14 cellular contexts compared by ENCODE assay signal in genomic region chr2:4973973-4974372, GRCh38.
"Had no signal": no experiment of that assay in that cellular context is flagged by ENCODE, and none has a peak within 500 bp of the region (broad histone marks: within the 10 kb centered on the region; RNA-seq: fewer than 3 reads in every experiment).

No MANE protein-coding gene starts in this region.

- H3K4me3 Mint-ChIP-seq: activated CD4-positive, alpha-beta memory T cell treated with anti-CD3 and anti-CD28 coated beads, Interleukin-2, amount 10 ng/mL, durations not matched to agents 7 days and 5 days; activated T-cell treated with anti-CD3 and anti-CD28 coated beads, Interleukin-2, amount 50 U/mL, for 72 hours; mesothelial cell of epicardium; stimulated activated naive B cell treated with anti-CD40 and anti-IgM and Interleukin-4, amounts not matched to agents 10 μg/mL and 1 μg/mL and 100 μg/mL, for 72 hours had no signal

- DNase-seq: activated CD4-positive, alpha-beta memory T cell treated with anti-CD3 and anti-CD28 coated beads, Interleukin-2, amount 10 ng/mL, durations not matched to agents 7 days and 5 days; activated CD4-positive, CD25-positive, alpha-beta regulatory T cell treated with anti-CD3 and anti-CD28 coated beads, Interleukin-2, amount 50 U/mL, for 72 hours; activated naive CD4-positive, alpha-beta T cell treated with Interleukin-2 at 50 U/mL for 16 hours; activated T-cell treated with anti-CD3 and anti-CD28 coated beads, Interleukin-2, amount 50 U/mL, for 72 hours; caudate nucleus; colonic mucosa; kidney; posterior cingulate gyrus; small intestine; stimulated activated naive B cell treated with anti-CD40 and anti-IgM and Interleukin-4, amounts not matched to agents 10 μg/mL and 1 μg/mL and 100 μg/mL, for 72 hours; SW 1271; trophoblast cell had no signal

- H3K36me3 Mint-ChIP-seq: mesothelial cell of epicardium; stimulated activated naive B cell treated with anti-CD40 and anti-IgM and Interleukin-4, amounts not matched to agents 10 μg/mL and 1 μg/mL and 100 μg/mL, for 72 hours had no signal

- H3K9me3 ChIP-seq: colonic mucosa, neutrophil had no signal

- ATAC-seq: activated T-cell treated with anti-CD3 and anti-CD28 coated beads, Interleukin-2, amount 50 U/mL, for 72 hours; stimulated activated naive B cell treated with anti-CD40 and anti-IgM and Interleukin-4, amounts not matched to agents 10 μg/mL and 1 μg/mL and 100 μg/mL, for 72 hours had no signal

- H3K27ac Mint-ChIP-seq: activated CD4-positive, alpha-beta memory T cell treated with anti-CD3 and anti-CD28 coated beads, Interleukin-2, amount 10 ng/mL, durations not matched to agents 7 days and 5 days; activated T-cell treated with anti-CD3 and anti-CD28 coated beads, Interleukin-2, amount 50 U/mL, for 72 hours; mesothelial cell of epicardium; stimulated activated naive B cell treated with anti-CD40 and anti-IgM and Interleukin-4, amounts not matched to agents 10 μg/mL and 1 μg/mL and 100 μg/mL, for 72 hours had no signal

- H3K36me3 ChIP-seq: colonic mucosa, neutrophil had no signal

- H3K27me3 Mint-ChIP-seq: activated CD4-positive, alpha-beta memory T cell treated with anti-CD3 and anti-CD28 coated beads, Interleukin-2, amount 10 ng/mL, durations not matched to agents 7 days and 5 days; stimulated activated naive B cell treated with anti-CD40 and anti-IgM and Interleukin-4, amounts not matched to agents 10 μg/mL and 1 μg/mL and 100 μg/mL, for 72 hours had no signal

- H3K4me3 ChIP-seq: colonic mucosa had no signal

- H3K27ac ChIP-seq: colonic mucosa, neutrophil had no signal

- H3K4me1 ChIP-seq: colonic mucosa had no signal

- H3K4me1 Mint-ChIP-seq: activated CD4-positive, alpha-beta memory T cell treated with anti-CD3 and anti-CD28 coated beads, Interleukin-2, amount 10 ng/mL, durations not matched to agents 7 days and 5 days; mesothelial cell of epicardium; stimulated activated naive B cell treated with anti-CD40 and anti-IgM and Interleukin-4, amounts not matched to agents 10 μg/mL and 1 μg/mL and 100 μg/mL, for 72 hours had no signal

- H3K27me3 ChIP-seq: colonic mucosa, neutrophil had no signal
